In the genomic region with DNA sequence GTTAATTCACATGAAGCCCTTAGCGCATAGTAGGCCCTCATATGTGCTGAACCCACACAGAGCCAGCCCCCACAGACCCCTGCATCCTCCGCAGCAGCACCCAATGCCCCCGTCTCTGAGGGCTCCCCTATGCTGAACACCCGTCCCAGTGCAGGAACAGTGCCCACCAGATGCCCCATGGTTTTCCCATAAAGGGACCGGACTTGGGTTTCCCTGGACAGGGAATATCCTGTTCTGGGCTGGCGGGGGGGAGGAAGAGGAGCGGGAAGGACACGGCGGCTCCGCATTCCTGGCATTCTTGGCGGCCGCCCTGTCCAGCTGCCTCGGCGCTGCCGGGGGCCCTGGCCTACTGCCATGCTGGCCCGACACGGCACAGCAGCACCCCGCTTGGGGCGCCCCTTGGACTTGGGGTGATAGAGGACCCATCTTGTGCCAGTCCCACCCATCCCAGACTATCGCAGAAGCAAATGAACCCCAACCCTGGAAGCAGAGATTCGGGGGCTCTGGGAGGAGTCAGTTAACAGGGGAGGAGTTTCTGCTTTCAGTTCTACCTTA, we compare ENCODE assay signal across 9 cellular contexts. TPM values are rescaled to one million over a fixed set of nuclear protein-coding genes. Genes with fewer than 3 reads are reported as not detected.
DNase-seq lines count a peak whose midpoint lies in the region; ATAC-seq lines count a peak whose summit lies in the region.
"Had no signal": no experiment of that assay in that cellular context is flagged by ENCODE, and none has a peak within 500 bp of the region (broad histone marks: within the 10 kb centered on the region; RNA-seq: fewer than 3 reads in every experiment).

No MANE protein-coding gene starts in this region.

- DNase-seq in HT1080 (ENCODE audit: low read depth) (peak; percentile 83), NOMO-1 treated with DMSO at 0.1 percent for 48 hours (lab: John Stamatoyannopoulos, UW; ENCODE audit: unreplicated experiment) (no peak), activated T-cell treated with anti-CD3 and anti-CD28 coated beads for 4 hours (no peak)
- no peak for DNase-seq in central memory CD8-positive, alpha-beta T cell (ENCODE audit: low spot score in 2 of 2)
- DNase-seq in activated CD4-positive, alpha-beta memory T cell treated with anti-CD3 and anti-CD28 coated beads for 36 hours = no peak

- peaks cover 14 to 83% (median 58%) of the 10 kb centered on the region in 5 donors for H3K4me1 ChIP-seq in subcutaneous abdominal adipose tissue (ENCODE audit: control insufficient read depth in 5 of 5, insufficient read depth in 5 of 5, low read length in 5 of 5)

- no peaks in the 10 kb centered on the region for H3K36me3 ChIP-seq in subcutaneous abdominal adipose tissue (ENCODE audit: control insufficient read depth in 5 of 5, insufficient read depth in 5 of 5, low read length in 5 of 5)

- H3K4me3 Mint-ChIP-seq in central memory CD8-positive, alpha-beta T cell = no peak overlapping the region
- no peak overlapping the region for H3K4me3 Mint-ChIP-seq in activated CD4-positive, alpha-beta memory T cell treated with anti-CD3 and anti-CD28 coated beads for 36 hours

- H3K27ac ChIP-seq in layer of hippocampus (ENCODE audit: low read depth, low read length) = peak overlapping the region; percentile 38
- H3K27ac ChIP-seq in subcutaneous abdominal adipose tissue (ENCODE audit: low read depth, low read length) = peak overlapping the region; percentile 77
- H3K27ac ChIP-seq: VCaP had no signal

- POLR2A ChIA-PET in activated CD4-positive, alpha-beta memory T cell treated with anti-CD3 and anti-CD28 coated beads for 36 hours (lab: Charles Lee) = no interaction called here

- no peaks in the 10 kb centered on the region for H3K27me3 Mint-ChIP-seq in central memory CD8-positive, alpha-beta T cell
- H3K27me3 Mint-ChIP-seq in activated CD4-positive, alpha-beta memory T cell treated with anti-CD3 and anti-CD28 coated beads for 36 hours = no peaks in the 10 kb centered on the region

- CTCF ChIA-PET in activated CD4-positive, alpha-beta memory T cell treated with anti-CD3 and anti-CD28 coated beads for 36 hours (lab: Charles Lee) = interaction anchor here (1.7 to 4.3 kb wide), 2 partner anchors 130 to 135 kb away, joined by 5 to 31 read pairs; no protein-coding TSS in a partner anchor

- peaks cover 23% of the 10 kb centered on the region for H3K36me3 Mint-ChIP-seq in central memory CD8-positive, alpha-beta T cell (ENCODE audit: insufficient read depth)
- H3K36me3 Mint-ChIP-seq in activated CD4-positive, alpha-beta memory T cell treated with anti-CD3 and anti-CD28 coated beads for 36 hours = no peaks in the 10 kb centered on the region

- H3K9ac ChIP-seq in subcutaneous abdominal adipose tissue (ENCODE audit: low read length in 5 of 5) = peak overlapping the region in 3 of 5 donors; percentile 20 to 72 (median 62)

- no peaks in the 10 kb centered on the region for H3K9me3 Mint-ChIP-seq in central memory CD8-positive, alpha-beta T cell
- peaks cover under 1% of the 10 kb centered on the region for H3K9me3 Mint-ChIP-seq in activated CD4-positive, alpha-beta memory T cell treated with anti-CD3 and anti-CD28 coated beads for 36 hours

- H3K27ac Mint-ChIP-seq in central memory CD8-positive, alpha-beta T cell (ENCODE audit: low read depth) = peak overlapping the region; percentile 77
- no peak overlapping the region for H3K27ac Mint-ChIP-seq in activated CD4-positive, alpha-beta memory T cell treated with anti-CD3 and anti-CD28 coated beads for 36 hours

- H3K27me3 ChIP-seq in layer of hippocampus (ENCODE audit: control insufficient read depth, insufficient read depth, low read length) = no peaks in the 10 kb centered on the region
- peaks cover 0 to 1% (median 0%) of the 10 kb centered on the region in 5 donors for H3K27me3 ChIP-seq in subcutaneous abdominal adipose tissue (ENCODE audit: control insufficient read depth in 5 of 5, insufficient read depth in 4 of 5, low read length in 5 of 5)

- no peaks in the 10 kb centered on the region for H3K9me3 ChIP-seq in subcutaneous abdominal adipose tissue (ENCODE audit: control insufficient read depth in 5 of 5, low read length in 5 of 5)

- H3K4me3 ChIP-seq in subcutaneous abdominal adipose tissue (ENCODE audit: low read depth in 1 of 5, low read length in 5 of 5) = peak overlapping the region in 3 of 5 donors; percentile 4 to 33 (median 23)

- intact Hi-C loops in activated CD4-positive, alpha-beta memory T cell treated with anti-CD3 and anti-CD28 coated beads for 36 hours (cut with micrococcal nuclease) = no loop called here

- H3K4me1 Mint-ChIP-seq in central memory CD8-positive, alpha-beta T cell = peaks cover 75% of the 10 kb centered on the region
- H3K4me1 Mint-ChIP-seq in activated CD4-positive, alpha-beta memory T cell treated with anti-CD3 and anti-CD28 coated beads for 36 hours (ENCODE audit: low read depth) = peaks cover 50% of the 10 kb centered on the region

- ATAC-seq in central memory CD8-positive, alpha-beta T cell (replicated peaks; ENCODE audit: extremely low read depth, poor library complexity, severe bottlenecking) = no peak
- no peak for ATAC-seq in HG03095 (IDR thresholded peaks at IDR 0.05; ENCODE audit: unreplicated experiment)

RNA-seq across cellular contexts. Expression of gene CBX7, which starts 23.7 kb away (rescaled TPM):
- 0.79 and 0.80 TPM in 2 replicates for total RNA-seq in HT1080 (2014; rRNA removed; shearing (Covaris generic))
- polyA plus RNA-seq in HT1080 (2015; cell fraction: cytosol; rRNA removed) = 4.8 and 5.6 TPM in 2 replicates
- polyA plus RNA-seq in HT1080 (2015; cell fraction: nucleus; rRNA removed) = 7.8 and 10.8 TPM in 2 replicates
- 10 to 100 TPM; 35.7 to 37.7 TPM for total RNA-seq in activated CD4-positive, alpha-beta memory T cell treated with anti-CD3 and anti-CD28 coated beads for 36 hours

Comparison
In these comparisons a context has a peak if more than half of its experiments do, and no peak if none do; other contexts are left out.
1. RNA of gene CBX7, which starts 23.7 kb away (total RNA-seq): 35.7 to 37.7 TPM in activated CD4-positive, alpha-beta memory T cell treated with anti-CD3 and anti-CD28 coated beads for 36 hours; 0.79 to 0.80 TPM in HT1080; every median in the first group is over 10 times any median in the second.